Comparison of ENCODE assay signal across 21 cellular contexts in genomic region chr6:147005499-147005898, GRCh38.
A peak's percentile ranks its signal among the peaks of the same experiment; 100 is the strongest.
DNase-seq lines count a peak whose midpoint lies in the region; ATAC-seq and TF ChIP-seq lines count a peak whose summit lies in the region.
"Had no signal": no experiment of that assay in that cellular context is flagged by ENCODE, and none has a peak within 500 bp of the region (broad histone marks: within the 10 kb centered on the region; RNA-seq: fewer than 3 reads in every experiment).

No MANE protein-coding gene starts in this region.

- no peak overlapping the region for H3K4me3 Mint-ChIP-seq in CD8-positive, alpha-beta memory T cell
- H3K4me3 Mint-ChIP-seq: activated T-cell treated with anti-CD3 and anti-CD28 coated beads, Interleukin-2, amount 50 U/mL, for 24 hours; B cell; T-helper 1 cell treated with Interleukin-12 subunit alpha and Interleukin-12 subunit beta and Interleukin-4 antibody, amounts not matched to agents 30 μg/mL and 1 μg/mL, for 36 hours had no signal

- H3K27ac Mint-ChIP-seq in CD8-positive, alpha-beta memory T cell = no peak overlapping the region
- H3K27ac Mint-ChIP-seq: activated T-cell treated with anti-CD3 and anti-CD28 coated beads, Interleukin-2, amount 50 U/mL, for 24 hours; B cell; T-helper 1 cell treated with Interleukin-12 subunit alpha and Interleukin-12 subunit beta and Interleukin-4 antibody, amounts not matched to agents 30 μg/mL and 1 μg/mL, for 36 hours had no signal

- H3K36me3 ChIP-seq in BE2C = no peaks in the 10 kb centered on the region
- H3K36me3 ChIP-seq in CD8-positive, alpha-beta memory T cell (ENCODE audit: insufficient read depth, low read length) = no peaks in the 10 kb centered on the region
- H3K36me3 ChIP-seq: MG63, tibial nerve had no signal

- POLR2A ChIA-PET in CD8-positive, alpha-beta memory T cell (lab: Charles Lee) = no interaction called here

- TF ChIP-seq CTCF in BE2C (IDR thresholded peaks at IDR 0.05; ENCODE audit: low read depth, low read length) = peak; percentile 41
- TF ChIP-seq CTCF in fibroblast of villous mesenchyme (IDR thresholded peaks at IDR 0.05; ENCODE audit: insufficient read depth, low read depth, low read length) = peak; percentile 13

- no peak overlapping the region for H3K4me3 ChIP-seq in BE2C (ENCODE audit: low read depth, low read length)
- no peak overlapping the region for H3K4me3 ChIP-seq in fibroblast of villous mesenchyme (ENCODE audit: low read depth, low read length)
- no peak overlapping the region for H3K4me3 ChIP-seq in CD8-positive, alpha-beta memory T cell (ENCODE audit: low read length)
- H3K4me3 ChIP-seq: lung, MG63, tibial nerve had no signal

- peaks cover 5 to 13% (median 9%) of the 10 kb centered on the region in 5 donors for H3K9me3 Mint-ChIP-seq in CD8-positive, alpha-beta memory T cell

- H3K27me3 Mint-ChIP-seq in CD8-positive, alpha-beta memory T cell = no peaks in the 10 kb centered on the region
- H3K27me3 Mint-ChIP-seq: activated T-cell treated with anti-CD3 and anti-CD28 coated beads, Interleukin-2, amount 50 U/mL, for 24 hours; B cell had no signal

- peak; percentile 49 for ATAC-seq in GM18511 (IDR thresholded peaks at IDR 0.05; ENCODE audit: unreplicated experiment)

- CTCF ChIA-PET in CD8-positive, alpha-beta memory T cell (lab: Charles Lee) = no interaction called here

- H3K4me1 ChIP-seq in BE2C = no peaks in the 10 kb centered on the region
- H3K4me1 ChIP-seq in CD8-positive, alpha-beta memory T cell (ENCODE audit: insufficient read depth, low read length) = no peaks in the 10 kb centered on the region

- no peaks in the 10 kb centered on the region for H3K36me3 Mint-ChIP-seq in CD8-positive, alpha-beta memory T cell

- no peak overlapping the region for H3K27ac ChIP-seq in CD8-positive, alpha-beta memory T cell (ENCODE audit: low read depth, low read length)
- H3K27ac ChIP-seq: tibial nerve had no signal

- DNase-seq in BE2C (peak; percentile 8), OCI-M1 (lab: John Stamatoyannopoulos, UW) (peak; percentile 44), fibroblast of villous mesenchyme (ENCODE audit: low read depth) (no peak), NCI-H1105 treated with DMSO at 0.1 percent for 48 hours (lab: John Stamatoyannopoulos, UW) (no peak), MV-4-11 (lab: John Stamatoyannopoulos, UW) (no peak)
- no peak for DNase-seq in CD8-positive, alpha-beta memory T cell
- DNase-seq: activated CD4-positive, alpha-beta T cell treated with anti-CD3 and anti-CD28 coated beads, Interleukin-2, amount 50 U/mL, for 48 hours; activated naive CD4-positive, alpha-beta T cell treated with anti-CD3 and anti-CD28 coated beads, Interleukin-2, amount 50 U/mL, for 16 hours; activated T-cell treated with anti-CD3 and anti-CD28 coated beads, Interleukin-2, amount 50 U/mL, for 24 hours; GDM1; HCEC 1CT; MG63; NCI-H2081; NCI-H510A treated with DMSO at 0.1 percent for 48 hours; stimulated activated CD4-positive, alpha-beta T cell treated with anti-CD3 and anti-CD28 coated beads, Interleukin-1b, Interleukin-23, amount 100 ng/mL, for 48 hours; stimulated activated naive CD4-positive, alpha-beta T cell had no signal

- H3K4me1 Mint-ChIP-seq in CD8-positive, alpha-beta memory T cell = no peaks in the 10 kb centered on the region
- H3K4me1 Mint-ChIP-seq: B cell had no signal

- H3K9me3 ChIP-seq in BE2C = no peaks in the 10 kb centered on the region
- H3K9me3 ChIP-seq in CD8-positive, alpha-beta memory T cell (ENCODE audit: low read length) = no peaks in the 10 kb centered on the region
- H3K9me3 ChIP-seq: MG63, tibial nerve had no signal

- H3K27me3 ChIP-seq in BE2C = no peaks in the 10 kb centered on the region
- no peaks in the 10 kb centered on the region for H3K27me3 ChIP-seq in CD8-positive, alpha-beta memory T cell (ENCODE audit: insufficient read depth, low read length, poor library complexity, severe bottlenecking)
- H3K27me3 ChIP-seq: MG63, tibial nerve had no signal

Comparison
In these comparisons a context has a peak if more than half of its experiments do, and no peak if none do; other contexts are left out.
1. DNase-seq: peak in BE2C (single experiment) and OCI-M1 (single experiment); none in fibroblast of villous mesenchyme (single experiment), NCI-H1105 treated with DMSO at 0.1 percent for 48 hours (single experiment), CD8-positive, alpha-beta memory T cell (0 of 5) and MV-4-11 (single experiment).